Comparison of ENCODE assay signal across 8 cellular contexts in genomic region chr4:94208268-94208667, GRCh38. TPM values are rescaled to one million over a fixed set of nuclear protein-coding genes. Genes with fewer than 3 reads are reported as not detected.
A peak's percentile ranks its signal among the peaks of the same experiment; 100 is the strongest.
DNase-seq lines count a peak whose midpoint lies in the region; ATAC-seq, FAIRE-seq and TF ChIP-seq lines count a peak whose summit lies in the region.

No MANE protein-coding gene starts in this region.

- H4K20me1 ChIP-seq in fibroblast of lung (ENCODE audit: control insufficient read depth, extremely low read depth, insufficient read depth, low read length) = no peaks in the 10 kb centered on the region

- H3K9me3 ChIP-seq in RWPE2 (ENCODE audit: severe bottlenecking) (no peaks in the 10 kb centered on the region), fibroblast of lung (ENCODE audit: control insufficient read depth, insufficient read depth, low read depth, low read length) (no peaks in the 10 kb centered on the region)

- H3K9ac ChIP-seq in fibroblast of lung (ENCODE audit: insufficient read depth, low read length) = peak overlapping the region; percentile 100

- H3K4me1 ChIP-seq in RWPE2 (ENCODE audit: insufficient read depth, poor library complexity, severe bottlenecking) (peaks cover 17% of the 10 kb centered on the region), fibroblast of lung (ENCODE audit: control insufficient read depth, extremely low read depth, insufficient read depth, low read length) (peaks cover 6% of the 10 kb centered on the region)

- H3K4me3 ChIP-seq in RWPE2 (ENCODE audit: severe bottlenecking) (peak overlapping the region; percentile 71), fibroblast of lung (replicated peaks in 1 of 4; ENCODE audit: control extremely low read depth in 1 of 4, insufficient read depth in 1 of 4, low read depth in 3 of 4, low read length in 4 of 4) (peak overlapping the region; percentile 87 to 95 (median 92)), retinal pigment epithelial cell (ENCODE audit: low read length) (peak overlapping the region; percentile 77)

- TF ChIP-seq CTCF in RWPE2 (IDR thresholded peaks at IDR 0.05; ENCODE audit: poor library complexity, severe bottlenecking) (no peak), fibroblast of lung (conservative IDR thresholded peaks at IDR 0.05 in 1 of 2, IDR thresholded peaks at IDR 0.05 in 1 of 2; ENCODE audit: low read depth in 1 of 2, low read length in 2 of 2) (no peak), retinal pigment epithelial cell (conservative IDR thresholded peaks at IDR 0.05; ENCODE audit: low read depth, low read length) (no peak)

- FAIRE-seq in GM19239 (lab: Jason Lieb, UNC) = peak; percentile 78

- H3K4me2 ChIP-seq in fibroblast of lung (ENCODE audit: extremely low read depth, insufficient read depth, low read length) = peak overlapping the region; percentile 93

- no peaks in the 10 kb centered on the region for H3K27me3 ChIP-seq in RWPE2 (ENCODE audit: insufficient read depth, poor library complexity, severe bottlenecking)
- no peaks in the 10 kb centered on the region for H3K27me3 ChIP-seq in fibroblast of lung (ENCODE audit: control insufficient read depth, insufficient read depth, low read length)

- no peak for DNase-seq in GM19239 (ENCODE audit: insufficient read length, low spot score)
- DNase-seq in RWPE2 (ENCODE audit: low spot score) = no peak
- DNase-seq in fibroblast of lung (ENCODE audit: low read depth in 2 of 2) = peak in 1 of 2 donors; percentile 6
- DNase-seq in retinal pigment epithelial cell (ENCODE audit: low read depth) = no peak
- DNase-seq in T1000 (lab: John Stamatoyannopoulos, UW) = no peak
- no peak for DNase-seq in KG1 (lab: John Stamatoyannopoulos, UW)
- no peak for DNase-seq in COLO829 (ENCODE audit: low spot score)

- H2AFZ ChIP-seq in fibroblast of lung (ENCODE audit: low read length) = peak overlapping the region; percentile 15

- H3K27ac ChIP-seq in RWPE2 (ENCODE audit: poor library complexity, severe bottlenecking) (peak overlapping the region; percentile 61), fibroblast of lung (ENCODE audit: insufficient read depth, low read length) (peak overlapping the region; percentile 100)

- ATAC-seq in RWPE2 (ENCODE audit: low read depth) = no peak
- ATAC-seq in GM19023 (IDR thresholded peaks at IDR 0.05; ENCODE audit: unreplicated experiment) = no peak

- H3K36me3 ChIP-seq in RWPE2 (ENCODE audit: low read depth) (peaks cover 49% of the 10 kb centered on the region), fibroblast of lung (ENCODE audit: control insufficient read depth, insufficient read depth, low read length) (peaks cover 5% of the 10 kb centered on the region)

- H3K79me2 ChIP-seq in fibroblast of lung (ENCODE audit: control insufficient read depth, insufficient read depth, low read length) = peaks cover 22% of the 10 kb centered on the region

RNA-seq across cellular contexts. Expression of gene SMARCAD1, which starts 0.6 kb away (rescaled TPM):
- 30.7 and 31.3 TPM in 2 replicates for total RNA-seq in fibroblast of lung
- 24.0 and 24.8 TPM in 2 replicates for polyA plus RNA-seq in fibroblast of lung
- polyA plus RNA-seq in fibroblast of lung (2012) = 12.3 and 12.7 TPM in 2 replicates
- 2.6 and 2.8 TPM in 2 replicates for polyA minus RNA-seq in fibroblast of lung (ENCODE audit: low replicate concordance)
